Comparison of ENCODE assay signal across 23 cellular contexts in genomic region chr9:84383178-84383577, GRCh38. TPM values are rescaled to one million over a fixed set of nuclear protein-coding genes. Genes with fewer than 3 reads are reported as not detected.
DNase-seq lines count a peak whose midpoint lies in the region; ATAC-seq, FAIRE-seq and TF ChIP-seq lines count a peak whose summit lies in the region.
"Had no signal": no experiment of that assay in that cellular context is flagged by ENCODE, and none has a peak within 500 bp of the region (broad histone marks: within the 10 kb centered on the region; RNA-seq: fewer than 3 reads in every experiment).

No MANE protein-coding gene starts in this region.

- H3K36me3 ChIP-seq in SK-N-SH (replicated peaks in 1 of 2; ENCODE audit: control insufficient read depth in 1 of 2, insufficient read depth in 2 of 2, low read length in 1 of 2) (no peaks in the 10 kb centered on the region), GM23338 (ENCODE audit: insufficient read depth) (no peaks in the 10 kb centered on the region), cardiac muscle cell (no peaks in the 10 kb centered on the region), left ventricle myocardium inferior (no peaks in the 10 kb centered on the region)

- H3K9me3 ChIP-seq in SK-N-SH: no peaks in the 10 kb centered on the region
- H3K9me3 ChIP-seq in cardiac muscle cell (ENCODE audit: low read depth): no peaks in the 10 kb centered on the region
- H3K9me3 ChIP-seq in left ventricle myocardium inferior (replicated peaks): no peaks in the 10 kb centered on the region
- H3K9me3 ChIP-seq: A549, Caco-2 had no signal

- no peak for TF ChIP-seq EP300 in SK-N-SH (IDR thresholded peaks at IDR 0.05; ENCODE audit: borderline replicate concordance in 1 of 2, low read depth in 1 of 2, low read length in 1 of 2)

- H3K4me1 ChIP-seq in SK-N-SH (ENCODE audit: control insufficient read depth in 1 of 2, insufficient read depth in 2 of 2, low read depth in 1 of 2, low read length in 1 of 2): peaks cover 0 to 2% of the 10 kb centered on the region in 2 experiments; a peak in 1 of 4 replicates
- H3K4me1 ChIP-seq in GM23338 (ENCODE audit: insufficient read depth): no peaks in the 10 kb centered on the region
- peaks cover 34% of the 10 kb centered on the region for H3K4me1 ChIP-seq in cardiac muscle cell (ENCODE audit: low read depth)
- H3K4me1 ChIP-seq in left ventricle myocardium inferior: peaks cover 15% of the 10 kb centered on the region
- H3K4me1 ChIP-seq: A549, Caco-2 had no signal

- H4K20me1 ChIP-seq in SK-N-SH (ENCODE audit: insufficient read depth) (no peaks in the 10 kb centered on the region), GM23338 (replicated peaks; ENCODE audit: insufficient read depth) (no peaks in the 10 kb centered on the region)

- intact Hi-C loops in left ventricle myocardium inferior (cut with micrococcal nuclease): no loop called here
- intact Hi-C loops in dorsolateral prefrontal cortex (cut with DNase I): no loop called here

- H3K9me3 Mint-ChIP-seq in GM23338: no peaks in the 10 kb centered on the region
- H3K9me3 Mint-ChIP-seq: CD4-positive, alpha-beta T cell had no signal

- 53% methylated on average over 3 of the region's 3 CpGs for WGBS in SK-N-SH (ENCODE audit: low lambda C conversion rate)

- no peak overlapping the region for H3K4me3 ChIP-seq in SK-N-SH (ENCODE audit: low read depth in 2 of 2, low read length in 1 of 2)
- no peak overlapping the region for H3K4me3 ChIP-seq in GM23338
- H3K4me3 ChIP-seq in cardiac muscle cell: no peak overlapping the region
- no peak overlapping the region for H3K4me3 ChIP-seq in left ventricle myocardium inferior
- no peak overlapping the region for H3K4me3 ChIP-seq in dorsolateral prefrontal cortex
- H3K4me3 ChIP-seq: A549, GM23248 had no signal

- no peaks in the 10 kb centered on the region for H3K79me2 ChIP-seq in SK-N-SH (ENCODE audit: insufficient read depth)
- H3K79me2 ChIP-seq in GM23338 (replicated peaks; ENCODE audit: insufficient read depth): no peaks in the 10 kb centered on the region

- no peaks in the 10 kb centered on the region for H3K4me1 Mint-ChIP-seq in GM23338

- DNase-seq in SK-N-SH (no peak), GM23338 (ENCODE audit: low spot score) (no peak), cardiac muscle cell (ENCODE audit: low read depth in 1 of 2, low spot score in 1 of 2) (peak in 1 of 2 donors; percentile 54), left ventricle myocardium inferior (no peak), dorsolateral prefrontal cortex (no peak), D721Med (ENCODE audit: insufficient read length, low spot score) (no peak), SIG-M5 (lab: John Stamatoyannopoulos, UW) (no peak)
- DNase-seq: AML-193; Caco-2; CD4-positive, alpha-beta T cell; DMS153; DMS79; GDM1; GM23248; HCEC 1CT had no signal

- FAIRE-seq in D721Med (lab: Jason Lieb, UNC): no peak
- FAIRE-seq: A549, GM12892, GM18507, H54 had no signal

- H3K27ac ChIP-seq in SK-N-SH (ENCODE audit: low read depth in 2 of 2, low read length in 1 of 2): no peak overlapping the region
- H3K27ac ChIP-seq in GM23338 (ENCODE audit: low read depth): no peak overlapping the region
- H3K27ac ChIP-seq in cardiac muscle cell: peak overlapping the region; percentile 72
- peak overlapping the region; percentile 65 for H3K27ac ChIP-seq in left ventricle myocardium inferior (replicated peaks)
- H3K27ac ChIP-seq in dorsolateral prefrontal cortex: no peak overlapping the region
- H3K27ac ChIP-seq: 22Rv1, A549, C4-2B, GM23248, HL-60 had no signal

- H3K9ac ChIP-seq in SK-N-SH: no peak overlapping the region
- H3K9ac ChIP-seq: GM23248 had no signal

- H3K4me2 ChIP-seq in SK-N-SH (no peak overlapping the region), GM23338 (no peak overlapping the region)
- H3K4me2 ChIP-seq: A549 had no signal

- H3K27me3 ChIP-seq in SK-N-SH (ENCODE audit: insufficient read depth) (no peaks in the 10 kb centered on the region; the same call in 1 of the 2 replicates), GM23338 (ENCODE audit: insufficient read depth) (no peaks in the 10 kb centered on the region), cardiac muscle cell (no peaks in the 10 kb centered on the region), left ventricle myocardium inferior (ENCODE audit: low read depth) (no peaks in the 10 kb centered on the region), dorsolateral prefrontal cortex (peaks cover 0 to 3% (median 0%) of the 10 kb centered on the region in 45 donors)

- ATAC-seq in SK-N-SH treated with all-trans-retinoic acid at 6 μM for 48 hours (no peak), GM23338 (no peak)
- ATAC-seq: A549 had no signal

- TF ChIP-seq RAD21 in SK-N-SH (IDR thresholded peaks at IDR 0.05; ENCODE audit: low read length): no peak

- CTCF ChIA-PET in SK-N-SH (lab: Yijun Ruan, JAX): interaction anchor here (5.0 kb wide), 1 partner anchor 15 kb away, joined by 26 read pairs; no protein-coding TSS in a partner anchor

- H2AFZ ChIP-seq in SK-N-SH (ENCODE audit: low read depth) (no peak overlapping the region), GM23338 (0 out of 2 replicates have a peak overlapping the region, but pooled peaks have one; percentile 52)
- H2AFZ ChIP-seq: GM23248 had no signal

- H3K27ac Mint-ChIP-seq in GM23338: no peak overlapping the region
- H3K27ac Mint-ChIP-seq: CD4-positive, alpha-beta T cell had no signal

- H3K9me2 ChIP-seq in SK-N-SH (no peaks in the 10 kb centered on the region), GM23338 (ENCODE audit: insufficient read depth) (0 out of 2 replicates have a peak, but pooled peaks cover 3% of the 10 kb centered on the region)

- no peaks in the 10 kb centered on the region for H3F3A ChIP-seq in SK-N-SH (replicated peaks; ENCODE audit: insufficient read depth)
- no peaks in the 10 kb centered on the region for H3F3A ChIP-seq in GM23338 (replicated peaks; ENCODE audit: low read depth)

- POLR2A ChIA-PET in SK-N-SH (lab: Yijun Ruan, JAX): no interaction called here

- no peak overlapping the region for H3K4me3 Mint-ChIP-seq in GM23338
- H3K4me3 Mint-ChIP-seq: CD4-positive, alpha-beta T cell had no signal

- H3K36me3 Mint-ChIP-seq in GM23338 (ENCODE audit: low read depth): no peaks in the 10 kb centered on the region

- TF ChIP-seq CTCF in SK-N-SH (IDR thresholded peaks at IDR 0.05) (no peak), GM23338 (conservative IDR thresholded peaks at IDR 0.05; ENCODE audit: low read depth in 2 of 2) (no peak), cardiac muscle cell (IDR thresholded peaks at IDR 0.05; ENCODE audit: low read depth, low read length) (no peak), left ventricle myocardium inferior (IDR thresholded peaks at IDR 0.05; ENCODE audit: borderline replicate concordance) (no peak), dorsolateral prefrontal cortex (IDR thresholded peaks at IDR 0.05 in 54 of 56, conservative IDR thresholded peaks at IDR 0.05 in 2 of 56; ENCODE audit: low read depth in 1 of 56, partially characterized antibody in 56 of 56) (no peak), D721Med (IDR thresholded peaks at IDR 0.05; ENCODE audit: insufficient read depth, missing control alignments) (no peak)

- peaks cover 2% of the 10 kb centered on the region for H3K27me3 Mint-ChIP-seq in GM23338 (ENCODE audit: insufficient read depth, low read depth, poor library complexity)

TF ChIP-seq in SK-N-SH treated with all-trans-retinoic acid at 6 μM for 48 hours, 23 proteins besides CTCF, POLR2A, EP300 and RAD21:
- no peak for TF ChIP-seq ISL1 (CRISPR knock-in tag; IDR thresholded peaks at IDR 0.05)
- peak; percentile 68 for TF ChIP-seq ZNF70 (CRISPR knock-in tag; IDR thresholded peaks at IDR 0.05)

TF ChIP-seq in SK-N-SH, 30 proteins besides CTCF, POLR2A, EP300 and RAD21:
- TF ChIP-seq RFX5 (IDR thresholded peaks at IDR 0.05; ENCODE audit: low read length) (no peak), FOXM1 (IDR thresholded peaks at IDR 0.05; ENCODE audit: low read depth) (no peak), NRF1 (IDR thresholded peaks at IDR 0.05; ENCODE audit: low read depth, low read length) (no peak), NFIC (IDR thresholded peaks at IDR 0.05; ENCODE audit: borderline replicate concordance) (no peak), CHD2 (IDR thresholded peaks at IDR 0.05; ENCODE audit: low read length, partially characterized antibody) (no peak)

TF ChIP-seq in GM23338, 12 proteins besides CTCF, POLR2A, EP300 and RAD21:
- TF ChIP-seq ZNF331 (CRISPR knock-in tag; IDR thresholded peaks at IDR 0.05; ENCODE audit: low read depth) (no peak), JUNB (IDR thresholded peaks at IDR 0.05; ENCODE audit: unreplicated experiment) (no peak)

RNA-seq across cellular contexts. Expression of gene SLC28A3, which starts 42.6 kb away (rescaled TPM):
- 0.23 and 0.45 TPM in 2 replicates for polyA plus RNA-seq in SK-N-SH (2012; rRNA removed)
- polyA plus RNA-seq in SK-N-SH (2012; cell fraction: cytosol; rRNA removed): 0.32 and 0.35 TPM in 2 replicates
- polyA plus RNA-seq in SK-N-SH (2012; cell fraction: nucleus; rRNA removed): 0.16 and 0.48 TPM in 2 replicates
- not detected in 2 replicates for total RNA-seq in GM23338 (2014; rRNA removed; shearing (Covaris generic))
- polyA plus RNA-seq in GM23338 (2016; fragmentation: Nextera tagmentation; extraction: Ambion mirVana): not detected in 2 replicates
- total RNA-seq in cardiac muscle cell: 1.0 and 1.5 TPM in 2 replicates
- 0.70 and 2.1 TPM in 2 replicates for polyA plus RNA-seq in cardiac muscle cell
- 0.16 TPM for total RNA-seq in left ventricle myocardium inferior
- total RNA-seq in dorsolateral prefrontal cortex: under 1 TPM in 13 of 120 experiments, not detected in 107; 0.09 to 0.21 (median 0.11) TPM
- total RNA-seq: CD4-positive, alpha-beta T cell had no signal
- polyA plus RNA-seq: A549 had no signal

Comparison
In these comparisons a context has a peak if more than half of its experiments do, and no peak if none do; other contexts are left out.
1. H3K27ac ChIP-seq: peak in cardiac muscle cell (single experiment) and left ventricle myocardium inferior (single experiment); none in SK-N-SH (0 of 2), GM23338 (single experiment) and dorsolateral prefrontal cortex (0 of 59).